ENCODE assay signal across 1 cellular context in genomic region chr3:126883241-126883640, GRCh38.
TF ChIP-seq lines count a peak whose summit lies in the region.

No MANE protein-coding gene starts in this region.

TF ChIP-seq in GM23338, 12 proteins besides CTCF, POLR2A, EP300 and RAD21 (continued from another document):
- no peak for TF ChIP-seq ZNF462 (CRISPR knock-in tag; IDR thresholded peaks at IDR 0.05)
- no peak for TF ChIP-seq NANOG (IDR thresholded peaks at IDR 0.05; ENCODE audit: borderline replicate concordance)
- no peak for TF ChIP-seq EZH2 (IDR thresholded peaks at IDR 0.05; ENCODE audit: low read depth, unreplicated experiment)
- TF ChIP-seq POLR2AphosphoS5 (IDR thresholded peaks at IDR 0.05; ENCODE audit: low read depth), result no peak
- no peak for TF ChIP-seq ETS1 (IDR thresholded peaks at IDR 0.05)
- no peak for TF ChIP-seq EZH2phosphoT487 (IDR thresholded peaks at IDR 0.05; ENCODE audit: unreplicated experiment)
- no peak for TF ChIP-seq CREB1 (CRISPR knock-in tag; IDR thresholded peaks at IDR 0.05; ENCODE audit: low read depth)
- TF ChIP-seq ZNF331 (CRISPR knock-in tag; IDR thresholded peaks at IDR 0.05; ENCODE audit: low read depth), result no peak
- no peak for TF ChIP-seq STAT1 (IDR thresholded peaks at IDR 0.05; ENCODE audit: unreplicated experiment)
- TF ChIP-seq REST (IDR thresholded peaks at IDR 0.05; ENCODE audit: unreplicated experiment), result no peak
- TF ChIP-seq JUNB (IDR thresholded peaks at IDR 0.05; ENCODE audit: unreplicated experiment), result no peak
